Comparison of ENCODE assay signal across 1 cellular context in genomic region chr1:24186993-24187790, GRCh38.
TF ChIP-seq lines count a peak whose summit lies in the region.

TSS of gene IFNLR1 (minus strand) at chr1:24187289. CDS start at chr1:24187248, 41 bp downstream.

TF ChIP-seq in HepG2, 621 proteins besides CTCF, POLR2A, EP300 and RAD21 (continued from another document and continues in another):
- TF ChIP-seq CSRNP2 (CRISPR knock-in tag; conservative IDR thresholded peaks at IDR 0.05; ENCODE audit: low read depth) (no peak), ZNF510 (CRISPR knock-in tag; IDR thresholded peaks at IDR 0.05; ENCODE audit: low read depth) (no peak), MED1 (CRISPR knock-in tag; IDR thresholded peaks at IDR 0.05) (peak; percentile 43), BCLAF1 (IDR thresholded peaks at IDR 0.05) (no peak), ZNF367 (CRISPR knock-in tag; IDR thresholded peaks at IDR 0.05; ENCODE audit: borderline replicate concordance) (peak; percentile 25; the same call in 1 of the 2 replicates), RARG (CRISPR knock-in tag; IDR thresholded peaks at IDR 0.05; ENCODE audit: low read depth) (no peak), HOXD1 (CRISPR knock-in tag; IDR thresholded peaks at IDR 0.05) (no peak), U2AF1 (optimal IDR thresholded peaks at IDR 0.05; ENCODE audit: low read depth, low read length) (no peak), ZSCAN9 (CRISPR knock-in tag; IDR thresholded peaks at IDR 0.05; ENCODE audit: borderline replicate concordance) (no peak), PHB2 (IDR thresholded peaks at IDR 0.05; ENCODE audit: partially characterized antibody) (no peak), ZBTB21 (CRISPR knock-in tag; IDR thresholded peaks at IDR 0.05) (no peak), HNF1B (CRISPR knock-in tag; IDR thresholded peaks at IDR 0.05) (no peak), ZFY (CRISPR knock-in tag; IDR thresholded peaks at IDR 0.05) (peak; percentile 68), CHCHD3 (CRISPR knock-in tag; IDR thresholded peaks at IDR 0.05) (no peak), WIZ (CRISPR knock-in tag; IDR thresholded peaks at IDR 0.05) (no peak), IKZF4 (CRISPR knock-in tag; IDR thresholded peaks at IDR 0.05; ENCODE audit: borderline replicate concordance, low read depth, not compliant biosample characterization) (no peak), SMAD1 (CRISPR knock-in tag; IDR thresholded peaks at IDR 0.05; ENCODE audit: borderline replicate concordance, low read depth) (peak; percentile 54; the same call in 1 of the 2 replicates), NCOA5 (CRISPR knock-in tag; IDR thresholded peaks at IDR 0.05) (no peak), HNRNPL (IDR thresholded peaks at IDR 0.05; ENCODE audit: low read depth, low read length) (no peak), FOXK1 (CRISPR knock-in tag; IDR thresholded peaks at IDR 0.05; ENCODE audit: borderline replicate concordance, low read depth) (no peak), ZNF362 (CRISPR knock-in tag; IDR thresholded peaks at IDR 0.05; ENCODE audit: borderline replicate concordance) (no peak; the same call in 1 of the 2 replicates), GTF2F1 (IDR thresholded peaks at IDR 0.05; ENCODE audit: low read length) (no peak), GPN1 (CRISPR knock-in tag; IDR thresholded peaks at IDR 0.05; ENCODE audit: borderline replicate concordance) (no peak), MTF1 (CRISPR knock-in tag; IDR thresholded peaks at IDR 0.05) (no peak), ZHX1 (CRISPR knock-in tag; IDR thresholded peaks at IDR 0.05; ENCODE audit: low read depth) (no peak), TRIM22 (IDR thresholded peaks at IDR 0.05) (no peak), ZNF777 (CRISPR knock-in tag; IDR thresholded peaks at IDR 0.05) (peak; percentile 64), PHF20 (CRISPR knock-in tag; IDR thresholded peaks at IDR 0.05) (0 out of 2 replicates have a peak, but pooled peaks have one; percentile 14), TAF1 (CRISPR knock-in tag; IDR thresholded peaks at IDR 0.05) (peak; percentile 44; the same call in 1 of the 2 replicates), NFRKB (IDR thresholded peaks at IDR 0.05) (no peak), ZNF557 (CRISPR knock-in tag; IDR thresholded peaks at IDR 0.05) (no peak), ZNF484 (CRISPR knock-in tag; IDR thresholded peaks at IDR 0.05; ENCODE audit: borderline replicate concordance, low read depth) (no peak), RNF2 (conservative IDR thresholded peaks at IDR 0.05; ENCODE audit: low read depth) (no peak), ZBTB4 (CRISPR knock-in tag; IDR thresholded peaks at IDR 0.05; ENCODE audit: borderline replicate concordance) (no peak), MXD1 (CRISPR knock-in tag; IDR thresholded peaks at IDR 0.05) (no peak), ZFP36 (IDR thresholded peaks at IDR 0.05; ENCODE audit: borderline replicate concordance, low read depth, low read length, partially characterized antibody) (no peak), MXI1 (IDR thresholded peaks at IDR 0.05; ENCODE audit: borderline replicate concordance, low read depth, low read length) (no peak), ZNF891 (CRISPR knock-in tag; IDR thresholded peaks at IDR 0.05) (no peak), ZNF616 (CRISPR knock-in tag; IDR thresholded peaks at IDR 0.05; ENCODE audit: low read depth) (no peak), MED13 (CRISPR knock-in tag; IDR thresholded peaks at IDR 0.05) (no peak), HOXA3 (CRISPR knock-in tag; IDR thresholded peaks at IDR 0.05) (peak; percentile 23), ZNF296 (CRISPR knock-in tag; conservative IDR thresholded peaks at IDR 0.05) (no peak), ZNF687 (CRISPR knock-in tag; IDR thresholded peaks at IDR 0.05) (peak; percentile 93), RBAK (CRISPR knock-in tag; IDR thresholded peaks at IDR 0.05) (no peak), ZNF878 (CRISPR knock-in tag; IDR thresholded peaks at IDR 0.05) (no peak)
